In the genomic region with DNA sequence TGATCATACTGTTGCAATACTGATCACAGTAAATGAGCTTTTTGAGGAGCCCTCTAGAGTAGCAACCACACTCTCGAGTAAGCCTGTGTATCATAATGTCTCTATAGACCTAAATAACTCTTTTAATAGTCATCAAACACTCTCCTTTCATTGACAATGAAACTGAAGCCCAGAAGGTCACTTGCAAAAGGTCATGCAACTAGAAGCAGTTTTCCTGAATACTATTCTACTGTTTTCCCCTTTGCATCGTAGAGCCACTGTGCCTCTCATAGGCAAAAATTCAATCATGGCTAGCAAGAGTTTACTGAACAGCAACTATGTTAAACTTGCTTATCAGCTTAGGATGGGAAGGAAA, we compare ENCODE assay signal across 15 cellular contexts.
DNase-seq lines count a peak whose midpoint lies in the region; ATAC-seq, FAIRE-seq and TF ChIP-seq lines count a peak whose summit lies in the region.
"Had no signal": no experiment of that assay in that cellular context is flagged by ENCODE, and none has a peak within 500 bp of the region (broad histone marks: within the 10 kb centered on the region; RNA-seq: fewer than 3 reads in every experiment).

No MANE protein-coding gene starts in this region.

- H3K9me3 ChIP-seq in astrocyte (ENCODE audit: insufficient read depth, low read depth, low read length) (no peaks in the 10 kb centered on the region), aorta (ENCODE audit: control insufficient read depth, low read length) (no peaks in the 10 kb centered on the region), tibial artery (no peaks in the 10 kb centered on the region)
- H3K9me3 ChIP-seq: spleen had no signal

- peak; percentile 19 for ATAC-seq in activated CD4-positive, alpha-beta T cell treated with anti-CD3 and anti-CD28 coated beads for 36 hours
- no peak for ATAC-seq in aorta (ENCODE audit: low FRiP score)

- no peak for FAIRE-seq in astrocyte (lab: Jason Lieb, UNC)
- FAIRE-seq: A204.1, urothelium cell line had no signal

- H3K79me2 ChIP-seq in astrocyte (ENCODE audit: insufficient read depth, low read length), result peaks cover 53% of the 10 kb centered on the region

- H3K4me3 ChIP-seq in astrocyte (ENCODE audit: insufficient read depth, low read depth, low read length) (no peak overlapping the region), aorta (ENCODE audit: low read length in 2 of 2) (no peak overlapping the region), tibial artery (no peak overlapping the region)
- H3K4me3 ChIP-seq: coronary artery had no signal

- H3K27ac ChIP-seq in astrocyte (ENCODE audit: low read depth, low read length) (peak overlapping the region; percentile 33), aorta (ENCODE audit: low read depth in 1 of 2, low read length in 2 of 2) (no peak overlapping the region), tibial artery (no peak overlapping the region)
- H3K27ac ChIP-seq: coronary artery had no signal

- H3K27me3 Mint-ChIP-seq in activated CD4-positive, alpha-beta T cell treated with anti-CD3 and anti-CD28 coated beads for 36 hours, result no peaks in the 10 kb centered on the region
- H3K27me3 Mint-ChIP-seq in IgD-negative memory B cell (no peaks in the 10 kb centered on the region), astrocyte (ENCODE audit: low read depth, unreplicated experiment) (no peaks in the 10 kb centered on the region), nephron (ENCODE audit: low read depth) (no peaks in the 10 kb centered on the region)

- H3K9ac ChIP-seq in astrocyte (ENCODE audit: low read length), result no peak overlapping the region

- H4K20me1 ChIP-seq in astrocyte (ENCODE audit: insufficient read depth, low read length), result no peaks in the 10 kb centered on the region

- DNase-seq in activated CD4-positive, alpha-beta T cell treated with anti-CD3 and anti-CD28 coated beads for 36 hours, result no peak
- DNase-seq in activated CD4-positive, alpha-beta T cell treated with anti-CD3 and anti-CD28 coated beads for 4 hours, result no peak
- no peak for DNase-seq in astrocyte (ENCODE audit: low read depth)
- no peak for DNase-seq in nucleus accumbens (lab: John Stamatoyannopoulos, UW)
- DNase-seq in aorta, result no peak
- no peak for DNase-seq in tibial artery
- DNase-seq: NCI-H1092 treated with DMSO at 0.1 percent for 48 hours, NCI-H524, SHP77 treated with DMSO at 0.1 percent for 48 hours, spleen had no signal

- POLR2A ChIA-PET in activated CD4-positive, alpha-beta T cell treated with anti-CD3 and anti-CD28 coated beads for 36 hours (lab: Charles Lee), result interaction anchor here (0.5 to 1.6 kb wide), 4 partner anchors 10 to 696 kb away, joined by 3 to 5 read pairs (median 4); no protein-coding TSS in a partner anchor

- H3K4me2 ChIP-seq in astrocyte (ENCODE audit: low read length), result peak overlapping the region; percentile 23

- peaks cover 82% of the 10 kb centered on the region for H3K4me1 Mint-ChIP-seq in activated CD4-positive, alpha-beta T cell treated with anti-CD3 and anti-CD28 coated beads for 36 hours
- peaks cover 51 to 57% (median 53%) of the 10 kb centered on the region in 3 donors for H3K4me1 Mint-ChIP-seq in IgD-negative memory B cell
- peaks cover 49% of the 10 kb centered on the region for H3K4me1 Mint-ChIP-seq in astrocyte (ENCODE audit: low read depth, unreplicated experiment)
- H3K4me1 Mint-ChIP-seq in nephron, result peaks cover 34% of the 10 kb centered on the region

- H3K27me3 ChIP-seq in astrocyte (ENCODE audit: insufficient read depth, low read length) (no peaks in the 10 kb centered on the region), aorta (ENCODE audit: control insufficient read depth in 1 of 2, insufficient read depth in 2 of 2, low read length in 1 of 2) (no peaks in the 10 kb centered on the region), tibial artery (no peaks in the 10 kb centered on the region)
- H3K27me3 ChIP-seq: spleen had no signal

- H3K27ac Mint-ChIP-seq in activated CD4-positive, alpha-beta T cell treated with anti-CD3 and anti-CD28 coated beads for 36 hours, result peak overlapping the region; percentile 85
- peak overlapping the region; percentile 59 to 89 (median 83) for H3K27ac Mint-ChIP-seq in IgD-negative memory B cell
- peak overlapping the region; percentile 48 for H3K27ac Mint-ChIP-seq in astrocyte (ENCODE audit: unreplicated experiment)
- peak overlapping the region in 2 of 3 experiments; percentile 23 to 50 for H3K27ac Mint-ChIP-seq in nephron

- H3K4me1 ChIP-seq in astrocyte (ENCODE audit: insufficient read depth, low read length) (peaks cover 36% of the 10 kb centered on the region), aorta (ENCODE audit: control insufficient read depth in 1 of 2, insufficient read depth in 2 of 2, low read length in 2 of 2) (peaks cover 5 to 7% of the 10 kb centered on the region in 2 donors), tibial artery (peaks cover 0 to 52% (median 6%) of the 10 kb centered on the region in 4 donors)

- TF ChIP-seq CTCF in astrocyte (IDR thresholded peaks at IDR 0.05; ENCODE audit: insufficient read depth, low read depth, low read length) (no peak), nephron (IDR thresholded peaks at IDR 0.05; ENCODE audit: unreplicated experiment in 3 of 3) (no peak), tibial artery (IDR thresholded peaks at IDR 0.05) (no peak)

- intact Hi-C loops in activated CD4-positive, alpha-beta T cell treated with anti-CD3 and anti-CD28 coated beads for 36 hours (cut with DNase I, micrococcal nuclease), result loop anchor here (5.0 kb wide), 3 partner anchors 37 to 272 kb away; no protein-coding TSS in a partner anchor
- intact Hi-C loops in aorta (cut with DNase I) (loop anchor here in 1 of 2 donors (5.0 kb wide), 1 partner anchor 83 kb away; no protein-coding TSS in a partner anchor), tibial artery (cut with DNase I; ENCODE audit: low total_unique reads) (no loop called here)

- 95 to 98% methylated on average over 2 of the region's 2 CpGs for WGBS in aorta, 2 donors

- no peak overlapping the region for H2AFZ ChIP-seq in astrocyte (ENCODE audit: low read depth, low read length)

- peaks cover 13% of the 10 kb centered on the region for H3K36me3 Mint-ChIP-seq in activated CD4-positive, alpha-beta T cell treated with anti-CD3 and anti-CD28 coated beads for 36 hours (ENCODE audit: low read depth)
- peaks cover 6% of the 10 kb centered on the region for H3K36me3 Mint-ChIP-seq in IgD-negative memory B cell
- no peaks in the 10 kb centered on the region for H3K36me3 Mint-ChIP-seq in astrocyte (ENCODE audit: low read depth, unreplicated experiment)
- no peaks in the 10 kb centered on the region for H3K36me3 Mint-ChIP-seq in nephron (ENCODE audit: low read depth)

- no peaks in the 10 kb centered on the region for H3K9me3 Mint-ChIP-seq in activated CD4-positive, alpha-beta T cell treated with anti-CD3 and anti-CD28 coated beads for 36 hours (ENCODE audit: low read depth)
- H3K9me3 Mint-ChIP-seq in IgD-negative memory B cell, result no peaks in the 10 kb centered on the region
- H3K9me3 Mint-ChIP-seq in astrocyte (ENCODE audit: unreplicated experiment), result no peaks in the 10 kb centered on the region
- no peaks in the 10 kb centered on the region for H3K9me3 Mint-ChIP-seq in nephron

- H3K4me3 Mint-ChIP-seq in activated CD4-positive, alpha-beta T cell treated with anti-CD3 and anti-CD28 coated beads for 36 hours, result no peak overlapping the region
- H3K4me3 Mint-ChIP-seq in IgD-negative memory B cell (peak overlapping the region; percentile 39 to 92 (median 81)), astrocyte (ENCODE audit: unreplicated experiment) (no peak overlapping the region), nephron (no peak overlapping the region)

- H3K36me3 ChIP-seq in astrocyte (ENCODE audit: insufficient read depth, low read length) (no peaks in the 10 kb centered on the region), aorta (ENCODE audit: control insufficient read depth in 1 of 2, insufficient read depth in 2 of 2, low read length in 1 of 2) (no peaks in the 10 kb centered on the region), tibial artery (no peaks in the 10 kb centered on the region)
- H3K36me3 ChIP-seq: spleen had no signal

- CTCF ChIA-PET in activated CD4-positive, alpha-beta T cell treated with anti-CD3 and anti-CD28 coated beads for 36 hours (lab: Charles Lee), result interaction anchor here (1.2 to 5.4 kb wide), 5 partner anchors 10 to 147 kb away, joined by 3 to 37 read pairs (median 4); no protein-coding TSS in a partner anchor

Comparison
In these comparisons a context has a peak if more than half of its experiments do, and no peak if none do; other contexts are left out.
1. H3K4me3 Mint-ChIP-seq: peak in IgD-negative memory B cell (4 of 4); none in activated CD4-positive, alpha-beta T cell treated with anti-CD3 and anti-CD28 coated beads for 36 hours (single experiment), astrocyte (single experiment) and nephron (0 of 3).
2. Peak in every context shown above with its lines, with median percentiles within 50 percentile points of each other: H3K27ac Mint-ChIP-seq.